ENCODE assay signal across 8 cellular contexts in the genomic region with DNA sequence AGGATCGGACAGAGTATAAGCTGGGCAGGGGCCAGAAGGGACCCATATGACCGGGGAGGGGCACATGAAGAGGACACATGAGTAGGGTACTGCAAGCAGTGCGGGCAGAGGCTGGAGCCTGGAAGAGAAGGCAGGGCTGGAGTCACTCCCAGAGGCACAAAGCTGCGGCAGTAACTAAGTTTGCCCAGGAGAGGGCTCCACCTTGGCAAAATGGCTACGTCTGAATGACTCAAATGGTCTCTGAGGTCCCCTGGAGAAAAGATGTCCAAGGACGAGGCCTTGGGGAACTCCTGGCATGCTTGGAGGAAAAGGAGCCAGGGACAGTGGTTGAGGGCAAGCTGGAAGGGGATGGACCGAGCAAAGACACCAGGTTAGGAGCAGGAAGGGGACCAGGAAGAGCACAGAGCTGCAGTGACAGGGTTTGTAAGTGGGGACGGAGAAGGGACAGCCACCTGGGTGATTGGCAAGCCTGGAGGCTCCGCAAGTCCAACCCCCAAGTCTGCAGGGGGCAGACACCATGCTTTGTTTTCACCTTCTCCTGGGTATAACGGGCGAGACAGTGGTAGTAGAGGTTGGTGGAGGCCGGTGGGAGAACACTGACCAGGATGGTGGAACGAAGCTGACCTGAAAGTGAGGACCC. TPM values are rescaled to one million over a fixed set of nuclear protein-coding genes. Genes with fewer than 3 reads are reported as not detected.
DNase-seq lines count a peak whose midpoint lies in the region; ATAC-seq and TF ChIP-seq lines count a peak whose summit lies in the region.

No MANE protein-coding gene starts in this region.

- H3K14ac ChIP-seq in IMR-90 (replicated peaks; ENCODE audit: low read depth, low read length) (no peak overlapping the region), trophoblast cell (ENCODE audit: low read length) (no peak overlapping the region)

- H4K20me1 ChIP-seq in IMR-90 (ENCODE audit: insufficient read depth, low read length), result no peaks in the 10 kb centered on the region

- dilution Hi-C loops in IMR-90 (cut with HindIII; ENCODE audit: low sequenced_read_pairs, unreplicated experiment), result no loop called here

- H4K12ac ChIP-seq in trophoblast cell (ENCODE audit: low read depth, low read length), result no peak overlapping the region

- no peak overlapping the region for H3K4me3 ChIP-seq in IMR-90 (ENCODE audit: insufficient read depth, low read depth, low read length)
- H3K4me3 ChIP-seq in RWPE2 (ENCODE audit: severe bottlenecking), result no peak overlapping the region
- no peak overlapping the region for H3K4me3 ChIP-seq in trophoblast cell (ENCODE audit: low read depth, low read length)
- H3K4me3 ChIP-seq in upper lobe of right lung, result no peak overlapping the region

- H4K91ac ChIP-seq in IMR-90 (ENCODE audit: insufficient read depth, low read depth, low read length) (no peak overlapping the region), trophoblast cell (ENCODE audit: low read depth, low read length) (no peak overlapping the region)

- no peak overlapping the region for H2BK5ac ChIP-seq in IMR-90 (ENCODE audit: low read depth, low read length, poor library complexity, severe bottlenecking)
- no peak overlapping the region for H2BK5ac ChIP-seq in trophoblast cell (ENCODE audit: low read depth, low read length, poor library complexity)

- no peak overlapping the region for H3K56ac ChIP-seq in IMR-90 (ENCODE audit: extremely low read depth, insufficient read depth, low read length)

- no TSS peak for BruUV-seq in IMR-90 (replicated peaks; lab: Mats Ljungman, UMichigan)

- intact Hi-C loops in IMR-90 (cut with micrococcal nuclease), result loop anchor here (1.0 to 5.0 kb wide), 2 partner anchors 170 to 298 kb away; no protein-coding TSS in a partner anchor
- intact Hi-C loops in upper lobe of right lung (cut with DNase I), result no loop called here

- DNase-seq in DMS53 (lab: John Stamatoyannopoulos, UW), result peak; percentile 80
- peak; percentile 54 for DNase-seq in IMR-90
- DNase-seq in RWPE2 (ENCODE audit: low spot score), result no peak
- peak; percentile 25 for DNase-seq in activated T-helper 9 cell treated with anti-CD3 and anti-CD28 coated beads, Interleukin-2, amount 50 U/mL, for 16 hours (ENCODE audit: low read depth)
- DNase-seq in foreskin melanocyte, result peak; percentile 38
- peak; percentile 79 to 84 for DNase-seq in trophoblast cell
- DNase-seq in upper lobe of right lung, result peak; percentile 73

- H3K4me2 ChIP-seq in IMR-90 (ENCODE audit: low read depth, low read length), result no peak overlapping the region
- H3K4me2 ChIP-seq in trophoblast cell (ENCODE audit: low read length), result no peak overlapping the region

- H4K5ac ChIP-seq in IMR-90 (ENCODE audit: low read depth, low read length), result no peak overlapping the region

- no peak overlapping the region for H2BK120ac ChIP-seq in IMR-90 (ENCODE audit: low read depth, low read length)
- H2BK120ac ChIP-seq in trophoblast cell (ENCODE audit: insufficient read depth, low read length, poor library complexity), result no peak overlapping the region

- no peaks in the 10 kb centered on the region for H3K9me1 ChIP-seq in IMR-90 (ENCODE audit: insufficient read depth, low read length)

- in situ Hi-C loops in IMR-90 (cut with MboI; ENCODE audit: low sequenced_read_pairs), result no loop called here

- no peak overlapping the region for H2BK12ac ChIP-seq in trophoblast cell (ENCODE audit: low read length)

- ATAC-seq in IMR-90 (ENCODE audit: low read depth) (peak; percentile 99), RWPE2 (ENCODE audit: low read depth) (peak; percentile 82), upper lobe of right lung (peak; percentile 92), GM21619 (IDR thresholded peaks at IDR 0.05; ENCODE audit: unreplicated experiment) (no peak)

- H3K4ac ChIP-seq in IMR-90 (ENCODE audit: low read depth, low read length) (no peak overlapping the region), trophoblast cell (ENCODE audit: low read depth, low read length) (no peak overlapping the region)

- H4K8ac ChIP-seq in IMR-90 (ENCODE audit: low read depth in 2 of 2, low read length in 2 of 2) (no peak overlapping the region), trophoblast cell (ENCODE audit: low read depth, low read length) (no peak overlapping the region)

- CTCF ChIA-PET in IMR-90 (lab: Yijun Ruan, JAX), result interaction anchor here (1.7 kb wide), 1 partner anchor 9 kb away, joined by 4 read pairs; no protein-coding TSS in a partner anchor

- H3K9me3 ChIP-seq in IMR-90 (ENCODE audit: control insufficient read depth, insufficient read depth, low read length) (no peaks in the 10 kb centered on the region), RWPE2 (ENCODE audit: severe bottlenecking) (no peaks in the 10 kb centered on the region), trophoblast cell (ENCODE audit: insufficient read depth, low read depth, low read length) (no peaks in the 10 kb centered on the region), upper lobe of right lung (no peaks in the 10 kb centered on the region)

- H3K27ac ChIP-seq in IMR-90 (ENCODE audit: insufficient read depth, low read length) (no peak overlapping the region), RWPE2 (ENCODE audit: poor library complexity, severe bottlenecking) (no peak overlapping the region), trophoblast cell (ENCODE audit: low read depth, low read length) (no peak overlapping the region), upper lobe of right lung (no peak overlapping the region)

- no peaks in the 10 kb centered on the region for H3K79me2 ChIP-seq in trophoblast cell (ENCODE audit: control insufficient read depth, insufficient read depth, low read length, poor library complexity)

- 11% methylated on average over 7 of the region's 13 CpGs; no CpG with 5 or more reads in 1 of the 2 experiments for WGBS in IMR-90 (ENCODE audit: extremely low coverage in 2 of 2, insufficient read length in 1 of 2), 2 experiments
- no CpG with 5 or more reads among the region's 13 CpGs for WGBS in trophoblast cell (ENCODE audit: extremely low coverage, insufficient coverage, insufficient read length)

- H2BK20ac ChIP-seq in IMR-90 (ENCODE audit: low read depth, low read length), result no peak overlapping the region

- TF ChIP-seq POLR2A in IMR-90 (IDR thresholded peaks at IDR 0.05; ENCODE audit: low read depth, low read length), result no peak

- TF ChIP-seq CTCF in IMR-90 (conservative IDR thresholded peaks at IDR 0.05; ENCODE audit: low read depth, low read length) (peak; percentile 76), RWPE2 (IDR thresholded peaks at IDR 0.05; ENCODE audit: poor library complexity, severe bottlenecking) (peak; percentile 63), upper lobe of right lung (IDR thresholded peaks at IDR 0.05) (peak; percentile 75)

- H3K36me3 ChIP-seq in IMR-90 (ENCODE audit: control insufficient read depth, insufficient read depth, low read length), result no peaks in the 10 kb centered on the region
- H3K36me3 ChIP-seq in RWPE2 (ENCODE audit: low read depth), result no peaks in the 10 kb centered on the region
- no peaks in the 10 kb centered on the region for H3K36me3 ChIP-seq in trophoblast cell (ENCODE audit: control insufficient read depth in 1 of 2, insufficient read depth in 2 of 2, low read length in 2 of 2)
- H3K36me3 ChIP-seq in upper lobe of right lung, result no peaks in the 10 kb centered on the region

- no peak overlapping the region for H2BK15ac ChIP-seq in IMR-90 (ENCODE audit: low read depth, low read length)

- H3K79me1 ChIP-seq in IMR-90 (ENCODE audit: low read depth in 1 of 2, low read length in 2 of 2), result no peaks in the 10 kb centered on the region
- no peaks in the 10 kb centered on the region for H3K79me1 ChIP-seq in trophoblast cell (ENCODE audit: low read length)

- peak; percentile 61 for TF ChIP-seq RAD21 in IMR-90 (IDR thresholded peaks at IDR 0.05; ENCODE audit: low read length)

- no peak overlapping the region for H3K9ac ChIP-seq in IMR-90 (ENCODE audit: low read depth, low read length)
- H3K9ac ChIP-seq in trophoblast cell (ENCODE audit: low read length), result no peak overlapping the region

- POLR2A ChIA-PET in IMR-90 (lab: Charles Lee; ENCODE audit: unreplicated experiment), result interaction anchor here (0.7 kb wide), 1 partner anchor 546 kb away, joined by 11 read pairs; no protein-coding TSS in a partner anchor

- no peak overlapping the region for H3K18ac ChIP-seq in IMR-90 (ENCODE audit: low read depth, low read length)
- H3K18ac ChIP-seq in trophoblast cell (ENCODE audit: low read length), result no peak overlapping the region

- H3K27me3 ChIP-seq in IMR-90 (ENCODE audit: control insufficient read depth, insufficient read depth, low read length), result peaks cover 41% of the 10 kb centered on the region
- no peaks in the 10 kb centered on the region for H3K27me3 ChIP-seq in RWPE2 (ENCODE audit: insufficient read depth, poor library complexity, severe bottlenecking)
- H3K27me3 ChIP-seq in trophoblast cell (ENCODE audit: insufficient read depth, low read length), result peaks cover 2% of the 10 kb centered on the region
- H3K27me3 ChIP-seq in upper lobe of right lung, result peaks cover 9% of the 10 kb centered on the region

- H3K23ac ChIP-seq in IMR-90 (ENCODE audit: low read depth, low read length) (no peak overlapping the region), trophoblast cell (ENCODE audit: low read length) (no peak overlapping the region)

- peak overlapping the region; percentile 77 for H2AFZ ChIP-seq in IMR-90 (replicated peaks; ENCODE audit: low read length, poor library complexity)
- H2AFZ ChIP-seq in trophoblast cell (ENCODE audit: insufficient read depth, low read length, poor library complexity), result no peak overlapping the region

- peak overlapping the region; percentile 31 for H2AK9ac ChIP-seq in IMR-90 (replicated peaks; ENCODE audit: low read depth, low read length, poor library complexity)

- H2AK5ac ChIP-seq in IMR-90 (ENCODE audit: low read depth, low read length), result no peak overlapping the region
- H2AK5ac ChIP-seq in trophoblast cell (ENCODE audit: low read length), result no peak overlapping the region

- no peaks in the 10 kb centered on the region for H3K4me1 ChIP-seq in IMR-90 (ENCODE audit: control insufficient read depth, insufficient read depth, low read length)
- H3K4me1 ChIP-seq in RWPE2 (ENCODE audit: insufficient read depth, poor library complexity, severe bottlenecking), result no peaks in the 10 kb centered on the region
- no peaks in the 10 kb centered on the region for H3K4me1 ChIP-seq in trophoblast cell (ENCODE audit: control insufficient read depth in 1 of 2, insufficient read depth in 2 of 2, low read length in 2 of 2)
- H3K4me1 ChIP-seq in upper lobe of right lung, result no peaks in the 10 kb centered on the region

TF ChIP-seq in IMR-90, 13 proteins besides CTCF, POLR2A, EP300 and RAD21:
- TF ChIP-seq CEBPB (IDR thresholded peaks at IDR 0.05; ENCODE audit: low read depth, low read length), result no peak
- peak; percentile 81 for TF ChIP-seq SMC3 (IDR thresholded peaks at IDR 0.05; ENCODE audit: low read depth, low read length)
- no peak for TF ChIP-seq MAFK (IDR thresholded peaks at IDR 0.05; ENCODE audit: low read depth, low read length)

RNA-seq across cellular contexts. Expression of a gene that starts 43.1 kb away (rescaled TPM):
- total RNA-seq in IMR-90 (2012; rRNA removed) (not detected in 2 replicates), upper lobe of right lung (not detected)
- not detected in 2 replicates for polyA plus RNA-seq in IMR-90 (2012; rRNA removed)
- not detected in 2 replicates for polyA plus RNA-seq in IMR-90 (2012; cell fraction: cytosol; rRNA removed)
- polyA plus RNA-seq in IMR-90 (2012; cell fraction: nucleus; rRNA removed; ENCODE audit: low replicate concordance), result not detected in 2 replicates
- not detected in 2 replicates for polyA plus RNA-seq in trophoblast cell (2013)
